Comparison of ENCODE assay signal across 8 cellular contexts in genomic region chr11:67288452-67289225, GRCh38. TPM values are rescaled to one million over a fixed set of nuclear protein-coding genes. Genes with fewer than 3 reads are reported as not detected.
DNase-seq lines count a peak whose midpoint lies in the region; ATAC-seq and TF ChIP-seq lines count a peak whose summit lies in the region.

No MANE protein-coding gene starts in this region.

- peak overlapping the region; percentile 89 for H3K4me2 ChIP-seq in DOHH2 (ENCODE audit: low read length)

- H3F3A ChIP-seq in DOHH2 (ENCODE audit: control insufficient read depth, insufficient read depth) = peaks cover 26% of the 10 kb centered on the region

- H3K4me1 Mint-ChIP-seq in natural killer cell treated with Interleukin-12 subunit alpha and Interleukin-12 subunit beta and Interleukin-15 and Interleukin-18, amount 100 ng/mL, for 72 hours (ENCODE audit: low read depth in 2 of 2) = peaks cover 33 to 40% of the 10 kb centered on the region in 2 donors

- ATAC-seq in GM21619 (IDR thresholded peaks at IDR 0.05; ENCODE audit: unreplicated experiment) = peak; percentile 55
- peak; percentile 81 to 89 for ATAC-seq in natural killer cell treated with Interleukin-12 subunit alpha and Interleukin-12 subunit beta and Interleukin-15 and Interleukin-18, amount 100 ng/mL, for 72 hours

- peak overlapping the region; percentile 92 for H3K4me3 ChIP-seq in DOHH2 (ENCODE audit: low read length)
- H3K4me3 ChIP-seq in Jurkat, Clone E6-1 (ENCODE audit: low read length) = peak overlapping the region; percentile 80
- peak overlapping the region; percentile 74 to 92 (median 88) for H3K4me3 ChIP-seq in Peyer's patch
- peak overlapping the region; percentile 61 for H3K4me3 ChIP-seq in fibroblast of mammary gland (ENCODE audit: control insufficient read depth, low read depth, low read length)

- H3K27ac ChIP-seq in DOHH2 (ENCODE audit: low read depth, low read length) (peak overlapping the region; percentile 98), Peyer's patch (peak overlapping the region; percentile 88 to 99 (median 94))

- no peaks in the 10 kb centered on the region for H4K20me1 ChIP-seq in DOHH2 (ENCODE audit: control insufficient read depth, insufficient read depth, low read depth, low read length)

- no peak for TF ChIP-seq POLR2A in Peyer's patch (IDR thresholded peaks at IDR 0.05)

- peak; percentile 82 for DNase-seq in Jurkat, Clone E6-1 (ENCODE audit: low read depth, low spot score)
- DNase-seq in Peyer's patch = peak; percentile 87 to 96 (median 94)
- peak; percentile 68 to 78 for DNase-seq in activated T-helper 1 cell treated with anti-CD3 and anti-CD28 coated beads, Interleukin-2, amount 50 U/mL, for 16 hours (ENCODE audit: low read depth in 1 of 2, low spot score in 1 of 2)
- peak; percentile 82 for DNase-seq in fibroblast of mammary gland (ENCODE audit: low read depth)
- peak; percentile 97 for DNase-seq in natural killer cell treated with Interleukin-12 subunit alpha and Interleukin-12 subunit beta and Interleukin-15 and Interleukin-18, amount 100 ng/mL, for 72 hours (ENCODE audit: low spot score)
- DNase-seq in stimulated activated naive CD4-positive, alpha-beta T cell treated with Interleukin-2 at 50 U/mL for 16 hours (lab: John Stamatoyannopoulos, UW) = peak; percentile 86

- H3K4me3 Mint-ChIP-seq in natural killer cell treated with Interleukin-12 subunit alpha and Interleukin-12 subunit beta and Interleukin-15 and Interleukin-18, amount 100 ng/mL, for 72 hours = peak overlapping the region; percentile 91

- peaks cover 35% of the 10 kb centered on the region for H3K79me2 ChIP-seq in DOHH2 (ENCODE audit: control insufficient read depth, low read length)

- no peaks in the 10 kb centered on the region for H3K27me3 ChIP-seq in DOHH2 (ENCODE audit: control insufficient read depth, low read length)
- no peaks in the 10 kb centered on the region for H3K27me3 ChIP-seq in Peyer's patch

- no peaks in the 10 kb centered on the region for H3K9me3 Mint-ChIP-seq in natural killer cell treated with Interleukin-12 subunit alpha and Interleukin-12 subunit beta and Interleukin-15 and Interleukin-18, amount 100 ng/mL, for 72 hours

- peaks cover 8% of the 10 kb centered on the region for H3K36me3 Mint-ChIP-seq in natural killer cell treated with Interleukin-12 subunit alpha and Interleukin-12 subunit beta and Interleukin-15 and Interleukin-18, amount 100 ng/mL, for 72 hours

- H3K27me3 Mint-ChIP-seq in natural killer cell treated with Interleukin-12 subunit alpha and Interleukin-12 subunit beta and Interleukin-15 and Interleukin-18, amount 100 ng/mL, for 72 hours = no peaks in the 10 kb centered on the region

- H3K4me1 ChIP-seq in DOHH2 (ENCODE audit: control insufficient read depth, low read length) = peaks cover 62% of the 10 kb centered on the region
- H3K4me1 ChIP-seq in Peyer's patch = peaks cover 4 to 48% (median 36%) of the 10 kb centered on the region in 4 donors

- H3K27ac Mint-ChIP-seq in natural killer cell treated with Interleukin-12 subunit alpha and Interleukin-12 subunit beta and Interleukin-15 and Interleukin-18, amount 100 ng/mL, for 72 hours = peak overlapping the region; percentile 98 to 100

- H3K36me3 ChIP-seq in DOHH2 (ENCODE audit: control insufficient read depth, low read length) (peaks cover 85% of the 10 kb centered on the region), Peyer's patch (peaks cover 0 to 47% (median 0%) of the 10 kb centered on the region in 3 donors)

- TF ChIP-seq CTCF in DOHH2 (IDR thresholded peaks at IDR 0.05; ENCODE audit: low read depth, low read length, poor library complexity, severe bottlenecking) (peak; percentile 35), Peyer's patch (IDR thresholded peaks at IDR 0.05) (peak; percentile 57 to 86 (median 60)), fibroblast of mammary gland (conservative IDR thresholded peaks at IDR 0.05; ENCODE audit: control insufficient read depth, insufficient read depth, low read depth, low read length) (no peak)

- no peaks in the 10 kb centered on the region for H3K9me2 ChIP-seq in DOHH2 (replicated peaks; ENCODE audit: control insufficient read depth, low read length)

- no peaks in the 10 kb centered on the region for H3K9me3 ChIP-seq in DOHH2 (ENCODE audit: control insufficient read depth, insufficient read depth, low read length)
- no peaks in the 10 kb centered on the region for H3K9me3 ChIP-seq in Peyer's patch

RNA-seq across cellular contexts. Expression of gene ANKRD13D, which starts 0.5 kb away (rescaled TPM):
- 58.7 TPM for polyA plus RNA-seq in Jurkat, Clone E6-1 (2012; ENCODE audit: insufficient read depth, insufficient read length)
- 10 to 100 TPM; 25.4 to 97.4 (median 41.5) TPM for total RNA-seq in Peyer's patch
- 100 to 1,000 TPM; 182 to 231 TPM for total RNA-seq in natural killer cell treated with Interleukin-12 subunit alpha and Interleukin-12 subunit beta and Interleukin-15 and Interleukin-18, amount 100 ng/mL, for 72 hours

RNA-seq across cellular contexts. Expression of gene SSH3, which starts 14.7 kb away (rescaled TPM):
- polyA plus RNA-seq in Jurkat, Clone E6-1 (2012; ENCODE audit: insufficient read depth, insufficient read length) = 1.0 TPM
- total RNA-seq in Peyer's patch = 100 to 1,000 TPM in 2 of 4 donors, 10 to 100 TPM in 2; 55.9 to 128 (median 99.9) TPM
- 10 to 100 TPM; 19.2 to 32.3 TPM for total RNA-seq in natural killer cell treated with Interleukin-12 subunit alpha and Interleukin-12 subunit beta and Interleukin-15 and Interleukin-18, amount 100 ng/mL, for 72 hours

RNA-seq across cellular contexts. Expression of gene GRK2, which starts 22.4 kb away (rescaled TPM):
- 140 TPM for polyA plus RNA-seq in Jurkat, Clone E6-1 (2012; ENCODE audit: insufficient read depth, insufficient read length)
- total RNA-seq in Peyer's patch = 100 to 1,000 TPM; 103 to 276 (median 163) TPM
- total RNA-seq in natural killer cell treated with Interleukin-12 subunit alpha and Interleukin-12 subunit beta and Interleukin-15 and Interleukin-18, amount 100 ng/mL, for 72 hours = 100 to 1,000 TPM; 394 to 432 TPM

Comparison
In these comparisons a context has a peak if more than half of its experiments do, and no peak if none do; other contexts are left out.
1. Peak in every context shown above with its lines: DNase-seq, ATAC-seq, H3K4me3 ChIP-seq and H3K27ac ChIP-seq.